In genomic region chr7:148681821-148682220, GRCh38 we compare ENCODE assay signal across 39 cellular contexts.
"Had no signal": no experiment of that assay in that cellular context is flagged by ENCODE, and none has a peak within 500 bp of the region (broad histone marks: within the 10 kb centered on the region; RNA-seq: fewer than 3 reads in every experiment).

No MANE protein-coding gene starts in this region.

- H3K4me1 Mint-ChIP-seq: activated naive CD4-positive, alpha-beta T cell treated with anti-CD3 and anti-CD28 coated beads, Interleukin-2, amount 10 ng/mL, durations not matched to agents 7 days and 5 days; activated naive CD4-positive, alpha-beta T cell treated with anti-CD3 and anti-CD28 coated beads, Interleukin-2, amount 50 U/mL, for 24 hours; activated naive CD8-positive, alpha-beta T cell treated with anti-CD3 and anti-CD28 coated beads for 36 hours; activated naive CD8-positive, alpha-beta T cell treated with anti-CD3 and anti-CD28 coated beads, Interleukin-2, amount 10 ng/mL, durations not matched to agents 7 days and 5 days; activated naive CD8-positive, alpha-beta T cell treated with anti-CD3 and anti-CD28 coated beads, Interleukin-2, amount 50 U/mL, for 24 hours; activated T-helper 17 cell treated with anti-CD3 and anti-CD28 coated beads, Interleukin-2, amount 50 U/mL, for 72 hours; brain; central memory CD8-positive, alpha-beta T cell had no signal

- ATAC-seq: activated naive CD4-positive, alpha-beta T cell treated with anti-CD3 and anti-CD28 coated beads, Interleukin-2, amount 50 U/mL, for 72 hours; activated naive CD8-positive, alpha-beta T cell treated with anti-CD3 and anti-CD28 coated beads, Interleukin-2, amount 50 U/mL, for 24 hours; activated T-cell treated with anti-CD3 and anti-CD28 coated beads, Interleukin-2, amount 50 U/mL, for 4 hours; activated T-cell treated with anti-CD3 and anti-CD28 coated beads, Interleukin-2, amount 50 U/mL, for 72 hours; activated T-helper 17 cell treated with anti-CD3 and anti-CD28 coated beads, Interleukin-2, amount 50 U/mL, for 72 hours; body of pancreas had no signal

- H3K27ac ChIP-seq: adrenal gland, ascending aorta, body of pancreas, brain microvascular endothelial cell, cardiac muscle cell had no signal

- DNase-seq: activated effector memory CD4-positive, alpha-beta T cell treated with anti-CD3 and anti-CD28 coated beads, Interleukin-2, amount 50 U/mL, for 16 hours; activated effector memory CD4-positive, alpha-beta T cell treated with Interleukin-2 at 50 U/mL for 16 hours; activated gamma-delta T cell; activated gamma-delta T cell treated with Interleukin-2 at 50 U/mL for 16 hours; activated naive CD4-positive, alpha-beta T cell; activated naive CD4-positive, alpha-beta T cell treated with anti-CD3 and anti-CD28 coated beads for 36 hours; activated naive CD4-positive, alpha-beta T cell treated with anti-CD3 and anti-CD28 coated beads, Interleukin-2, amount 10 ng/mL, durations not matched to agents 7 days and 5 days; activated naive CD4-positive, alpha-beta T cell treated with anti-CD3 and anti-CD28 coated beads, Interleukin-2, amount 50 U/mL, for 16 hours; activated naive CD4-positive, alpha-beta T cell treated with Interleukin-2 at 50 U/mL for 16 hours; activated naive CD8-positive, alpha-beta T cell treated with anti-CD3 and anti-CD28 coated beads for 36 hours; activated naive CD8-positive, alpha-beta T cell treated with anti-CD3 and anti-CD28 coated beads, Interleukin-2, amount 10 ng/mL, durations not matched to agents 7 days and 5 days; activated naive CD8-positive, alpha-beta T cell treated with anti-CD3 and anti-CD28 coated beads, Interleukin-2, amount 50 U/mL, for 24 hours; activated T-cell treated with anti-CD3 and anti-CD28 coated beads, Interleukin-2, amount 50 U/mL, for 1 hour; activated T-cell treated with anti-CD3 and anti-CD28 coated beads, Interleukin-2, amount 50 U/mL, for 24 hours; activated T-cell treated with anti-CD3 and anti-CD28 coated beads, Interleukin-2, amount 50 U/mL, for 4 hours; activated T-cell treated with anti-CD3 and anti-CD28 coated beads, Interleukin-2, amount 50 U/mL, for 48 hours; activated T-cell treated with anti-CD3 and anti-CD28 coated beads, Interleukin-2, amount 50 U/mL, for 72 hours; adrenal gland; amniotic stem cell; amygdala; anterior cingulate cortex; aorta; body of pancreas; brain microvascular endothelial cell; caudate nucleus; central memory CD4-positive, alpha-beta T cell; cerebellar nuclear complex had no signal

- FAIRE-seq: astrocyte, bronchial epithelial cell had no signal

- H3K27me3 Mint-ChIP-seq: activated naive CD4-positive, alpha-beta T cell treated with anti-CD3 and anti-CD28 coated beads, Interleukin-2, amount 50 U/mL, for 24 hours; activated naive CD8-positive, alpha-beta T cell; activated naive CD8-positive, alpha-beta T cell treated with anti-CD3 and anti-CD28 coated beads for 36 hours; activated naive CD8-positive, alpha-beta T cell treated with anti-CD3 and anti-CD28 coated beads, Interleukin-2, amount 50 U/mL, for 24 hours; activated T-cell treated with anti-CD3 and anti-CD28 coated beads, Interleukin-2, amount 50 U/mL, for 24 hours; activated T-helper 17 cell treated with anti-CD3 and anti-CD28 coated beads, Interleukin-2, amount 50 U/mL, for 72 hours had no signal

- H3K4me3 Mint-ChIP-seq: activated naive CD4-positive, alpha-beta T cell treated with anti-CD3 and anti-CD28 coated beads for 36 hours; activated naive CD4-positive, alpha-beta T cell treated with anti-CD3 and anti-CD28 coated beads, Interleukin-2, amount 10 ng/mL, durations not matched to agents 7 days and 5 days; activated naive CD4-positive, alpha-beta T cell treated with anti-CD3 and anti-CD28 coated beads, Interleukin-2, amount 50 U/mL, for 24 hours; activated naive CD8-positive, alpha-beta T cell; activated naive CD8-positive, alpha-beta T cell treated with anti-CD3 and anti-CD28 coated beads for 36 hours; activated naive CD8-positive, alpha-beta T cell treated with anti-CD3 and anti-CD28 coated beads, Interleukin-2, amount 10 ng/mL, durations not matched to agents 7 days and 5 days; activated naive CD8-positive, alpha-beta T cell treated with anti-CD3 and anti-CD28 coated beads, Interleukin-2, amount 50 U/mL, for 24 hours; activated T-cell treated with anti-CD3 and anti-CD28 coated beads, Interleukin-2, amount 50 U/mL, for 24 hours; activated T-cell treated with anti-CD3 and anti-CD28 coated beads, Interleukin-2, amount 50 U/mL, for 4 hours; activated T-cell treated with anti-CD3 and anti-CD28 coated beads, Interleukin-2, amount 50 U/mL, for 72 hours; activated T-helper 1 cell treated with anti-CD3 and anti-CD28 coated beads, Interleukin-12 subunit alpha, Interleukin-12 subunit beta, Interleukin-2, Interleukin-4 antibody, amounts not matched to agents 30 ng/mL and 10 ng/mL and 1 ng/mL, durations not matched to agents 14 hours and 24 hours and 36 hours; activated T-helper 17 cell treated with anti-CD3 and anti-CD28 coated beads, Interleukin-2, amount 50 U/mL, for 72 hours; brain; central memory CD8-positive, alpha-beta T cell had no signal

- H3K9me3 ChIP-seq: adrenal gland, ascending aorta, body of pancreas had no signal

- H3K36me3 Mint-ChIP-seq: activated naive CD4-positive, alpha-beta T cell treated with anti-CD3 and anti-CD28 coated beads, Interleukin-2, amount 10 ng/mL, durations not matched to agents 7 days and 5 days; activated naive CD4-positive, alpha-beta T cell treated with anti-CD3 and anti-CD28 coated beads, Interleukin-2, amount 50 U/mL, for 24 hours; activated naive CD8-positive, alpha-beta T cell; activated naive CD8-positive, alpha-beta T cell treated with anti-CD3 and anti-CD28 coated beads for 36 hours; activated naive CD8-positive, alpha-beta T cell treated with anti-CD3 and anti-CD28 coated beads, Interleukin-2, amount 10 ng/mL, durations not matched to agents 7 days and 5 days; brain had no signal

- H3K36me3 ChIP-seq: adrenal gland, ascending aorta, brain microvascular endothelial cell, cardiac muscle cell had no signal

- H3K27me3 ChIP-seq: adrenal gland, ascending aorta, body of pancreas, brain microvascular endothelial cell, cardiac muscle cell had no signal

- H3K27ac Mint-ChIP-seq: activated naive CD4-positive, alpha-beta T cell treated with anti-CD3 and anti-CD28 coated beads for 36 hours; activated naive CD4-positive, alpha-beta T cell treated with anti-CD3 and anti-CD28 coated beads, Interleukin-2, amount 10 ng/mL, durations not matched to agents 7 days and 5 days; activated naive CD4-positive, alpha-beta T cell treated with anti-CD3 and anti-CD28 coated beads, Interleukin-2, amount 50 U/mL, for 24 hours; activated naive CD4-positive, alpha-beta T cell treated with anti-CD3 and anti-CD28 coated beads, Interleukin-2, amount 50 U/mL, for 72 hours; activated naive CD8-positive, alpha-beta T cell; activated naive CD8-positive, alpha-beta T cell treated with anti-CD3 and anti-CD28 coated beads for 36 hours; activated naive CD8-positive, alpha-beta T cell treated with anti-CD3 and anti-CD28 coated beads, Interleukin-2, amount 10 ng/mL, durations not matched to agents 7 days and 5 days; activated naive CD8-positive, alpha-beta T cell treated with anti-CD3 and anti-CD28 coated beads, Interleukin-2, amount 50 U/mL, for 24 hours; activated T-cell treated with anti-CD3 and anti-CD28 coated beads, Interleukin-2, amount 50 U/mL, for 24 hours; activated T-cell treated with anti-CD3 and anti-CD28 coated beads, Interleukin-2, amount 50 U/mL, for 72 hours; activated T-helper 17 cell treated with anti-CD3 and anti-CD28 coated beads, Interleukin-2, amount 50 U/mL, for 72 hours; activated T-helper 2 cell treated with anti-CD3 and anti-CD28 coated beads, Interferon-gamma antibody, Interleukin-2, Interleukin-4, amounts not matched to agents 10 μg/mL and 5 μg/mL and 100 μg/mL, durations not matched to agents 14 hours and 24 hours and 36 hours; brain had no signal

- H3K9me3 Mint-ChIP-seq: activated naive CD8-positive, alpha-beta T cell treated with anti-CD3 and anti-CD28 coated beads, Interleukin-2, amount 50 U/mL, for 24 hours; activated T-helper 17 cell treated with anti-CD3 and anti-CD28 coated beads, Interleukin-2, amount 50 U/mL, for 72 hours; central memory CD8-positive, alpha-beta T cell had no signal

- H3K4me3 ChIP-seq: adrenal gland, ascending aorta, body of pancreas, cardiac muscle cell had no signal

- H3K4me1 ChIP-seq: adrenal gland, ascending aorta, body of pancreas had no signal
